ENCODE assay signal across 8 cellular contexts in the genomic region with DNA sequence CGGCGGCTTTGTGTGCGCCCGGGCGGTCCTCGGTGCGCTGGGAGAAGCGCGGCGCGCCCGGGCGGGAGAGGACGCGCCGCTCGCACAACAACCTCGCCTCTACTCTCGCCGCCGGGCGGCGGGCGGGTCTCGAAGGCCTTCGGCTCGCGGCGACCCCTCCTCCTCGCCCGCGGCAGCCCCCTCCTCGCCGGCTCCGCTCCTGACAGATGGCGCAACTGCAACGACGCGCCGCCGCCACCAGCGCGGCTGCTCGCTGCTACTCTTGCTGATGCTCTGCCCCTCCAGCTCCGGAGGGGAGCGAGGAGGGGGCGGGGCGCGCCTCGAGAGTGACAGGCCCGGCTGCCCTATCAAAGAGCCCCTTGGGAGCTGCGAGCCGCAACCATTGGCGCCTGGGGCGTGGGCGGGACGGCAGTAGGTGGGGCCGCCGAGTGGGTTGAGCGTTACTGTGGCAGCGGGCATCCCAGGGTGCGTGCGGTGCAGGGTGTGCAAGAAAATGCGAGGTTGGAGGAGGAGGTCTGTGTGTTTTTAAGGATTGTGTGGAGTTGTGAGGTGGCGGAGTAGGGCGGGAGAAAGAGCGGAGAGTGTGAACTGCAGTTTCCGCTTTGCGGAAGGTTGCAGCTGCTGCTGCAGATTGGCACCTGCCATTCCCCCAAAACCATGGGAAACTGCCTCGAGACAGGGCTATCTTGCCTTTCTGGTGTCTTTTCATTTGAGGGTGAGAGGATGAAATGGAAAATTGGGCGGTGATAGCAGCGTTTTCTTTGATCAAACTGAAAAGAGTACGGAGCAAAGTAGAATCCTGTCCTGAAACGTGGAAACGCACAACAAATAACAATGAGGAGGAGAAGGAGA. TPM values are rescaled to one million over a fixed set of nuclear protein-coding genes. Genes with fewer than 3 reads are reported as not detected.
DNase-seq lines count a peak whose midpoint lies in the region; ATAC-seq and TF ChIP-seq lines count a peak whose summit lies in the region.

A gene (minus strand): TSS at position 275 of the 852 bp plus-strand sequence. CDS start 153,401 bp downstream, outside the sequence.

- peaks cover 35% of the 10 kb centered on the region for H3K4me1 Mint-ChIP-seq in activated CD4-positive, alpha-beta T cell treated with anti-CD3 and anti-CD28 coated beads for 36 hours

- H3K27ac Mint-ChIP-seq in activated CD4-positive, alpha-beta T cell treated with anti-CD3 and anti-CD28 coated beads for 36 hours, result peak within 1 kb of the TSS; percentile 91

- CTCF ChIA-PET in activated CD4-positive, alpha-beta T cell treated with anti-CD3 and anti-CD28 coated beads for 36 hours (lab: Charles Lee), result interaction anchor here (0.5 to 2.1 kb wide), 19 partner anchors 10 to 170 kb away, joined by 3 to 9 read pairs (median 3); no protein-coding TSS in a partner anchor

- no peaks in the 10 kb centered on the region for H3K27me3 Mint-ChIP-seq in activated CD4-positive, alpha-beta T cell treated with anti-CD3 and anti-CD28 coated beads for 36 hours

- peak within 1 kb of the TSS; percentile 98 for H3K4me3 Mint-ChIP-seq in activated CD4-positive, alpha-beta T cell treated with anti-CD3 and anti-CD28 coated beads for 36 hours

- no peaks in the 10 kb centered on the region for H3K9me3 Mint-ChIP-seq in activated CD4-positive, alpha-beta T cell treated with anti-CD3 and anti-CD28 coated beads for 36 hours (ENCODE audit: low read depth)

- DNase-seq in AG10803 (ENCODE audit: low read depth) (peak; percentile 95), GM19238 (ENCODE audit: insufficient read length, low spot score) (peak; percentile 99), NCI-H524 (lab: John Stamatoyannopoulos, UW) (peak; percentile 98), choroid plexus epithelial cell (ENCODE audit: low read depth) (peak; percentile 97), kidney tubule cell (ENCODE audit: low spot score) (peak; percentile 96)
- peak; percentile 100 for DNase-seq in activated CD4-positive, alpha-beta T cell treated with anti-CD3 and anti-CD28 coated beads for 36 hours
- peak; percentile 98 to 100 (median 99) for DNase-seq in stimulated activated CD4-positive, alpha-beta T cell treated with anti-CD3 and anti-CD28 coated beads, Interleukin-1b, Interleukin-23, amount 100 ng/mL, for 24 hours (ENCODE audit: low read depth in 4 of 4, low spot score in 1 of 4)

- H3K4me3 ChIP-seq in AG10803 (ENCODE audit: low read length) (peak within 1 kb of the TSS; percentile 85), choroid plexus epithelial cell (ENCODE audit: low read depth, low read length) (peak within 1 kb of the TSS; percentile 75)

- TF ChIP-seq CTCF in AG10803 (conservative IDR thresholded peaks at IDR 0.05; ENCODE audit: low read length) (peak; percentile 30), choroid plexus epithelial cell (conservative IDR thresholded peaks at IDR 0.05; ENCODE audit: low read depth, low read length) (peak; percentile 30)

- peak; percentile 95 for ATAC-seq in HG03442 (IDR thresholded peaks at IDR 0.05; ENCODE audit: unreplicated experiment)
- peak; percentile 87 for ATAC-seq in activated CD4-positive, alpha-beta T cell treated with anti-CD3 and anti-CD28 coated beads for 36 hours

- H3K36me3 Mint-ChIP-seq in activated CD4-positive, alpha-beta T cell treated with anti-CD3 and anti-CD28 coated beads for 36 hours (ENCODE audit: low read depth), result peaks cover 33% of the 10 kb centered on the region

- POLR2A ChIA-PET in activated CD4-positive, alpha-beta T cell treated with anti-CD3 and anti-CD28 coated beads for 36 hours (lab: Charles Lee), result interaction anchor here (0.6 to 2.1 kb wide), 12 partner anchors 9 to 163 kb away, joined by 3 to 11 read pairs (median 4); no protein-coding TSS in a partner anchor

- intact Hi-C loops in activated CD4-positive, alpha-beta T cell treated with anti-CD3 and anti-CD28 coated beads for 36 hours (cut with DNase I, micrococcal nuclease), result loop anchor here (1.0 to 10.0 kb wide), 13 partner anchors 35 to 999 kb away; a partner anchor contains a TSS

RNA-seq across cellular contexts. Expression of the gene that starts here (rescaled TPM):
- 100 to 1,000 TPM; 345 to 504 TPM for total RNA-seq in activated CD4-positive, alpha-beta T cell treated with anti-CD3 and anti-CD28 coated beads for 36 hours

Comparison
In these comparisons a context has a peak if more than half of its experiments do, and no peak if none do; other contexts are left out.
1. Peak in every context shown above with its lines: DNase-seq, ATAC-seq and H3K4me3 ChIP-seq.